ENCODE assay signal across 8 cellular contexts in genomic region chr4:124275-125081, GRCh38. TPM values are rescaled to one million over a fixed set of nuclear protein-coding genes. Genes with fewer than 3 reads are reported as not detected.
DNase-seq lines count a peak whose midpoint lies in the region; ATAC-seq, FAIRE-seq and TF ChIP-seq lines count a peak whose summit lies in the region.

Gene ZNF718 (plus strand): TSS chr4:124501. CDS start chr4:124671, 170 bp downstream.

- peaks cover 31 to 38% of the 10 kb centered on the region in 2 donors for H3K36me3 Mint-ChIP-seq in CD14-positive monocyte
- peaks cover 7% of the 10 kb centered on the region for H3K36me3 Mint-ChIP-seq in mesothelial cell of epicardium

- intact Hi-C loops in CD14-positive monocyte (cut with micrococcal nuclease) = loop anchor here (1.0 to 5.0 kb wide), 2 partner anchors 9 to 213 kb away; partner anchors contain the start of gene ZNF141 (in 1 of the 2)

- H3K9me3 Mint-ChIP-seq in CD14-positive monocyte = peaks cover 11 to 98% (median 61%) of the 10 kb centered on the region in 7 donors
- peaks cover 20% of the 10 kb centered on the region for H3K9me3 Mint-ChIP-seq in mesothelial cell of epicardium

- H3K4me1 Mint-ChIP-seq in CD14-positive monocyte (peaks cover 38% of the 10 kb centered on the region), mesothelial cell of epicardium (peaks cover 11% of the 10 kb centered on the region)

- peak within 1 kb of the TSS; percentile 88 to 98 (median 95) for H3K27ac Mint-ChIP-seq in CD14-positive monocyte
- H3K27ac Mint-ChIP-seq in mesothelial cell of epicardium = peak within 1 kb of the TSS; percentile 100

- DNase-seq in CD14-positive monocyte (ENCODE audit: low spot score) (peak; percentile 88), NOMO-1 (lab: John Stamatoyannopoulos, UW; ENCODE audit: unreplicated experiment in 2 of 2) (peak; percentile 95), mesothelial cell of epicardium (ENCODE audit: low spot score in 2 of 2, unreplicated experiment in 2 of 2) (peak; percentile 79 to 92)
- peak; percentile 87 for DNase-seq in activated CD8-positive, alpha-beta memory T cell treated with anti-CD3 and anti-CD28 coated beads, Interleukin-2, amount 50 U/mL, for 4 hours
- peak; percentile 73 to 87 for DNase-seq in stimulated activated CD8-positive, alpha-beta memory T cell treated with anti-CD3 and anti-CD28 coated beads, Interleukin-15, amount 100 ng/mL, for 4 hours (ENCODE audit: low read depth in 2 of 2)

- H3K27me3 Mint-ChIP-seq in CD14-positive monocyte (ENCODE audit: low read depth in 3 of 3) = peaks cover 0 to 5% (median 1%) of the 10 kb centered on the region in 3 donors
- H3K27me3 Mint-ChIP-seq in mesothelial cell of epicardium (ENCODE audit: low read depth) = no peaks in the 10 kb centered on the region

- ATAC-seq in GM19372 (IDR thresholded peaks at IDR 0.05; ENCODE audit: low read depth, unreplicated experiment) = peak; percentile 97
- ATAC-seq in HG03571 (IDR thresholded peaks at IDR 0.05; ENCODE audit: unreplicated experiment) = peak; percentile 94

- TF ChIP-seq CTCF in CD14-positive monocyte (IDR thresholded peaks at IDR 0.05) (no peak), mesothelial cell of epicardium (IDR thresholded peaks at IDR 0.05; ENCODE audit: unreplicated experiment) (no peak)

- H3K4me3 Mint-ChIP-seq in CD14-positive monocyte (peak within 1 kb of the TSS; percentile 98 to 100), mesothelial cell of epicardium (peak within 1 kb of the TSS; percentile 100)

- peak; percentile 82 for FAIRE-seq in endometrium (lab: Jason Lieb, UNC)

RNA-seq across cellular contexts. Expression of gene ZNF718, which starts in this region (rescaled TPM):
- polyA plus RNA-seq in CD14-positive monocyte = 1 to 10 TPM; 2.7 to 2.8 TPM
- total RNA-seq in mesothelial cell of epicardium = 10.1 to 11.1 TPM (median 10.8 TPM) in 3 replicates

Comparison
In these comparisons a context has a peak if more than half of its experiments do, and no peak if none do; other contexts are left out.
1. Peak in every context shown above with its lines: DNase-seq and ATAC-seq.